ENCODE assay signal across 12 cellular contexts in genomic region chr17:57782642-57783337, GRCh38. TPM values are rescaled to one million over a fixed set of nuclear protein-coding genes. Genes with fewer than 3 reads are reported as not detected.
A peak's percentile ranks its signal among the peaks of the same experiment; 100 is the strongest.
DNase-seq lines count a peak whose midpoint lies in the region; ATAC-seq and TF ChIP-seq lines count a peak whose summit lies in the region.
"Had no signal": no experiment of that assay in that cellular context is flagged by ENCODE, and none has a peak within 500 bp of the region (broad histone marks: within the 10 kb centered on the region; RNA-seq: fewer than 3 reads in every experiment).

No MANE protein-coding gene starts in this region.

- TF ChIP-seq CTCF in DND-41 (IDR thresholded peaks at IDR 0.05; ENCODE audit: borderline replicate concordance, extremely low read depth, low read length, poor library complexity, severe bottlenecking): no peak
- TF ChIP-seq CTCF in WTC11 (IDR thresholded peaks at IDR 0.05): no peak

- H3K27me3 ChIP-seq in DND-41 (ENCODE audit: insufficient read depth, low read length, poor library complexity) (no peaks in the 10 kb centered on the region), neuronal stem cell (ENCODE audit: control insufficient read depth in 3 of 3, insufficient read depth in 3 of 3, low read depth in 1 of 3, low read length in 3 of 3) (peaks cover 0 to 12% (median 0%) of the 10 kb centered on the region in 3 experiments), HAP-1 (ENCODE audit: low read depth) (peaks cover 24% of the 10 kb centered on the region)
- H3K27me3 ChIP-seq: body of pancreas, thyroid gland had no signal

- no peak overlapping the region for H3K23ac ChIP-seq in neuronal stem cell (ENCODE audit: low read depth, low read length, poor library complexity)

- H3K36me3 ChIP-seq in DND-41 (ENCODE audit: insufficient read depth, low read length) (no peaks in the 10 kb centered on the region), KOPT-K1 (ENCODE audit: insufficient read depth, low read length) (no peaks in the 10 kb centered on the region), neuronal stem cell (replicated peaks in 1 of 2; ENCODE audit: control insufficient read depth in 2 of 2, insufficient read depth in 2 of 2, low read length in 2 of 2) (no peaks in the 10 kb centered on the region), HAP-1 (replicated peaks) (no peaks in the 10 kb centered on the region)
- H3K36me3 ChIP-seq: neutrophil, thyroid gland had no signal

- H2BK12ac ChIP-seq in neuronal stem cell (ENCODE audit: low read length): no peak overlapping the region

- H3K9me3 Mint-ChIP-seq in WTC11: no peaks in the 10 kb centered on the region

- H3K14ac ChIP-seq in neuronal stem cell (ENCODE audit: low read length): no peak overlapping the region

- WGBS in neuronal stem cell (ENCODE audit: extremely low coverage in 2 of 2, insufficient read length in 2 of 2, insufficient replicate concordance in 1 of 2), 2 donors: no CpG with 5 or more reads among the region's 20 CpGs

- POLR2A ChIA-PET in WTC11 (lab: Charles Lee): interaction anchor here (0.9 to 1.0 kb wide), 2 partner anchors 51 to 67 kb away, joined by 4 to 10 read pairs; partner anchors contain the start of gene MRPS23

- no peak overlapping the region for H3K4ac ChIP-seq in neuronal stem cell (ENCODE audit: low read length)

- ATAC-seq in DND-41 (ENCODE audit: insufficient read depth, low read depth) (no peak), WTC11 (peak; percentile 19), GM19467 (IDR thresholded peaks at IDR 0.05; ENCODE audit: unreplicated experiment) (no peak), GM19395 (IDR thresholded peaks at IDR 0.05; ENCODE audit: unreplicated experiment) (no peak)

- peak overlapping the region; percentile 91 for H3K27ac ChIP-seq in DND-41 (ENCODE audit: low read length)
- H3K27ac ChIP-seq in KOPT-K1 (ENCODE audit: low read depth, low read length, poor library complexity, severe bottlenecking): peak overlapping the region; percentile 47
- no peak overlapping the region for H3K27ac ChIP-seq in neuronal stem cell (replicated peaks; ENCODE audit: low read length)
- H3K27ac ChIP-seq: body of pancreas, neutrophil, thyroid gland had no signal

- H2BK5ac ChIP-seq in neuronal stem cell (ENCODE audit: low read length): no peak overlapping the region

- H3K36me3 Mint-ChIP-seq in WTC11: no peaks in the 10 kb centered on the region

- H2AFZ ChIP-seq in DND-41 (ENCODE audit: low read depth, low read length) (peak overlapping the region; percentile 49), neuronal stem cell (ENCODE audit: low read length) (peak overlapping the region; percentile 86)

- no peak overlapping the region for H2BK15ac ChIP-seq in neuronal stem cell (ENCODE audit: low read length)

- DNase-seq in DND-41 (no peak), WTC11 (ENCODE audit: low spot score) (peak; percentile 15), neuronal stem cell (ENCODE audit: low spot score) (peak; percentile 40), mesenteric fat pad (ENCODE audit: low spot score) (no peak), HAP-1 (ENCODE audit: low spot score in 2 of 2) (no peak)

- H3K27ac Mint-ChIP-seq in WTC11: no peak overlapping the region

- no peak overlapping the region for H3K18ac ChIP-seq in neuronal stem cell (ENCODE audit: low read length)

- H3K4me3 ChIP-seq in DND-41 (ENCODE audit: low read depth in 1 of 2, low read length in 2 of 2) (peak overlapping the region in 1 of 2 experiments; percentile 41; a peak in 2 of 4 replicates), neuronal stem cell (ENCODE audit: low read length in 2 of 2) (no peak overlapping the region), HAP-1 (no peak overlapping the region)
- H3K4me3 ChIP-seq: body of pancreas, thyroid gland had no signal

- no peak overlapping the region for H4K8ac ChIP-seq in neuronal stem cell (ENCODE audit: low read depth, low read length)

- H4K20me1 ChIP-seq in DND-41 (ENCODE audit: insufficient read depth, low read length): no peaks in the 10 kb centered on the region

- CTCF ChIA-PET in WTC11 (lab: Charles Lee): interaction anchor here (0.5 to 4.6 kb wide), 74 partner anchors 9 to 904 kb away, joined by 3 to 78 read pairs (median 5); partner anchors contain the start of genes CUEDC1, MRPS23 and TRIM25

- H3K4me3 Mint-ChIP-seq in WTC11: peak overlapping the region; percentile 17

- peaks cover 15% of the 10 kb centered on the region for H3K27me3 Mint-ChIP-seq in WTC11 (ENCODE audit: low read depth)

- H3K4me1 ChIP-seq in DND-41 (ENCODE audit: insufficient read depth, low read length): peaks cover 33% of the 10 kb centered on the region
- H3K4me1 ChIP-seq in neuronal stem cell (ENCODE audit: control insufficient read depth in 2 of 2, insufficient read depth in 1 of 2, low read depth in 1 of 2, low read length in 2 of 2): peaks cover 17 to 20% of the 10 kb centered on the region in 2 donors
- peaks cover 3% of the 10 kb centered on the region; the same call in 1 of the 2 replicates for H3K4me1 ChIP-seq in HAP-1

- in situ Hi-C loops in HAP-1 (cut with MboI; ENCODE audit: low sequenced_read_pairs): no loop called here

- peaks cover 9% of the 10 kb centered on the region for H3K4me1 Mint-ChIP-seq in WTC11

- H3K9ac ChIP-seq in DND-41 (ENCODE audit: low read depth, low read length) (peak overlapping the region; percentile 48), neuronal stem cell (ENCODE audit: low read depth, low read length, poor library complexity) (no peak overlapping the region)

- no peak overlapping the region for H2AK5ac ChIP-seq in neuronal stem cell (ENCODE audit: low read depth, low read length)

- no peak overlapping the region for H4K91ac ChIP-seq in neuronal stem cell (ENCODE audit: low read depth, low read length, poor library complexity)

- peak overlapping the region; percentile 60 for H3K4me2 ChIP-seq in DND-41 (ENCODE audit: insufficient read depth, low read length)
- H3K4me2 ChIP-seq in neuronal stem cell (ENCODE audit: insufficient read depth, low read length, poor library complexity, severe bottlenecking): peak overlapping the region; percentile 26

- H3K9me3 ChIP-seq in DND-41 (ENCODE audit: insufficient read depth, low read length, severe bottlenecking) (no peaks in the 10 kb centered on the region), KOPT-K1 (ENCODE audit: insufficient read depth, low read length, poor library complexity, severe bottlenecking) (no peaks in the 10 kb centered on the region), neuronal stem cell (replicated peaks in 1 of 2; ENCODE audit: control insufficient read depth in 2 of 2, insufficient read depth in 1 of 2, low read depth in 1 of 2, low read length in 2 of 2) (no peaks in the 10 kb centered on the region), HAP-1 (no peaks in the 10 kb centered on the region)
- H3K9me3 ChIP-seq: body of pancreas, neutrophil, thyroid gland had no signal

- H3K79me1 ChIP-seq in neuronal stem cell (ENCODE audit: low read depth, low read length): no peaks in the 10 kb centered on the region

- H3K79me2 ChIP-seq in DND-41 (ENCODE audit: insufficient read depth, low read length): no peaks in the 10 kb centered on the region

- no peak overlapping the region for H2BK120ac ChIP-seq in neuronal stem cell (ENCODE audit: low read depth, low read length)

TF ChIP-seq in WTC11, 78 proteins besides CTCF, POLR2A, EP300 and RAD21 (continues in another document):
- TF ChIP-seq STAT6 (CRISPR knock-in tag; conservative IDR thresholded peaks at IDR 0.05; ENCODE audit: low read depth) (0 out of 2 replicates have a peak, but pooled peaks have one; percentile 38), ZNF263 (CRISPR knock-in tag; IDR thresholded peaks at IDR 0.05; ENCODE audit: low read depth) (no peak), RELA (CRISPR knock-in tag; IDR thresholded peaks at IDR 0.05; ENCODE audit: borderline replicate concordance) (no peak), OVOL2 (CRISPR knock-in tag; IDR thresholded peaks at IDR 0.05; ENCODE audit: borderline replicate concordance) (no peak), FOXP1 (CRISPR knock-in tag; IDR thresholded peaks at IDR 0.05; ENCODE audit: borderline replicate concordance) (0 out of 2 replicates have a peak, but pooled peaks have one; percentile 43), IRF2 (CRISPR knock-in tag; IDR thresholded peaks at IDR 0.05; ENCODE audit: borderline replicate concordance, low read depth) (no peak), ZNF396 (CRISPR knock-in tag; IDR thresholded peaks at IDR 0.05; ENCODE audit: borderline replicate concordance) (no peak), ATF6 (CRISPR knock-in tag; IDR thresholded peaks at IDR 0.05) (no peak)

RNA-seq across cellular contexts. Expression of gene CCDC182, which starts 37.7 kb away (rescaled TPM):
- total RNA-seq in WTC11 (2021) (not detected in 3 replicates), mesenteric fat pad (not detected)
- polyA plus RNA-seq in neuronal stem cell (2013, experiment 1 of 2): not detected
- polyA plus RNA-seq in neuronal stem cell (2013, experiment 2 of 2): not detected
- total RNA-seq: body of pancreas, esophagus mucosa, thyroid gland had no signal

Comparison
In these comparisons a context has a peak if more than half of its experiments do, and no peak if none do; other contexts are left out.
1. DNase-seq: peak in WTC11 (single experiment) and neuronal stem cell (single experiment); none in DND-41 (single experiment), mesenteric fat pad (single experiment) and HAP-1 (0 of 2).